ENCODE assay signal across 14 cellular contexts in the genomic region with DNA sequence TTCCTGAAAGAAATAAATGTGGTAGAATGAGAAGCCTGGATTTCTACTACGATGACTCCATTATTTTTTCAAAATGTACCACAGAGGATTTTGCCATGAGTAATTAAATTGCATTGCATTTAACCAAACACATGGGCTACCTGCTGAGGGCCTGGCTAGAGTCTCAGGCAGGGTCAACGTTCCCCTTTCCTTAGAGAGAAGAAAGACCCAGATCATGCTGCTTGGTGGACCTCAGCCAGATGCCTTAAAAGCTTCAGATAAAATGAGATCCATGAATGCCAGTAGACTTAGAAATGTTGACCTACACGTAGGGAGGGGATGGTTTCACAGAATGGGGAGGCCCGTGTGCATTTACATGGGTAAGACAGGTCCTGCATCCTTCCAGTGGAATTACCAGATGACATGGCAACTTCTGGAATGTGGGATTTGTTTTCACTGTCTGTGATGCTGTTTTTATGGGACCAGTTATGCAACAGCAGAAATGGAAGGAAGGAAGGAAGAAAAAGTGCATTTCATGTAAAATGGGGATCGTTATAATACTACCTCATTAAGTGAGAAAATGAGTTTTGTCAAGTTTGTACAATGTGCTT.
DNase-seq lines count a peak whose midpoint lies in the region; TF ChIP-seq lines count a peak whose summit lies in the region.
"Had no signal": no experiment of that assay in that cellular context is flagged by ENCODE, and none has a peak within 500 bp of the region (broad histone marks: within the 10 kb centered on the region; RNA-seq: fewer than 3 reads in every experiment).

No MANE protein-coding gene starts in this region.

- H3K27ac ChIP-seq in osteoblast (ENCODE audit: low read depth, low read length), result no peak overlapping the region
- H3K27ac ChIP-seq: 22Rv1, C4-2B, KMS-11 had no signal

- H3K4me1 ChIP-seq in osteoblast (ENCODE audit: insufficient read depth, low read length) (no peaks in the 10 kb centered on the region), BE2C (no peaks in the 10 kb centered on the region)

- peaks cover 7% of the 10 kb centered on the region for H3K27me3 ChIP-seq in osteoblast (ENCODE audit: insufficient read depth, low read length)
- H3K27me3 ChIP-seq in BE2C, result no peaks in the 10 kb centered on the region

- no peaks in the 10 kb centered on the region for H3K79me2 ChIP-seq in osteoblast (ENCODE audit: insufficient read depth, low read length)

- DNase-seq in AG10803 (ENCODE audit: low read depth) (peak; percentile 31), GM03348 (ENCODE audit: low spot score) (peak; percentile 37), astrocyte of the hippocampus (ENCODE audit: low read depth, low spot score) (peak; percentile 43), osteoblast (ENCODE audit: insufficient read length, low spot score, missing footprints) (peak; percentile 56), HuH-7.5 (ENCODE audit: low spot score) (no peak), BE2C (no peak)
- DNase-seq in activated effector memory CD4-positive, alpha-beta T cell treated with anti-CD3 and anti-CD28 coated beads, Interleukin-2, amount 50 U/mL, for 16 hours, result no peak
- DNase-seq: CD4-positive, alpha-beta memory T cell; DMS79; GF-D8 had no signal

- no peaks in the 10 kb centered on the region for H3K9me3 ChIP-seq in osteoblast (ENCODE audit: low read depth, low read length)
- peaks cover 5% of the 10 kb centered on the region for H3K9me3 ChIP-seq in BE2C

- H3K4me2 ChIP-seq in osteoblast (ENCODE audit: insufficient read depth, low read length), result no peak overlapping the region
- H3K4me2 ChIP-seq: KMS-11 had no signal

- no peaks in the 10 kb centered on the region for H4K20me1 ChIP-seq in osteoblast (ENCODE audit: insufficient read depth, low read length)

- TF ChIP-seq CTCF in AG10803 (conservative IDR thresholded peaks at IDR 0.05; ENCODE audit: low read length), result no peak
- no peak for TF ChIP-seq CTCF in osteoblast (IDR thresholded peaks at IDR 0.05; ENCODE audit: extremely low read depth, low read depth, low read length)
- TF ChIP-seq CTCF in BE2C (IDR thresholded peaks at IDR 0.05; ENCODE audit: low read depth, low read length), result no peak

- H3K36me3 ChIP-seq in osteoblast (ENCODE audit: insufficient read depth, low read length) (no peaks in the 10 kb centered on the region), BE2C (no peaks in the 10 kb centered on the region)

- H2AFZ ChIP-seq in osteoblast (ENCODE audit: low read length), result no peak overlapping the region

- H3K4me3 ChIP-seq in AG10803 (ENCODE audit: low read length) (no peak overlapping the region), osteoblast (ENCODE audit: insufficient read depth, low read length) (no peak overlapping the region), BE2C (ENCODE audit: low read depth, low read length) (no peak overlapping the region)
- H3K4me3 ChIP-seq: GM12878 had no signal

Comparison
In these comparisons a context has a peak if more than half of its experiments do, and no peak if none do; other contexts are left out.
1. DNase-seq: peak in AG10803 (single experiment), GM03348 (single experiment), astrocyte of the hippocampus (single experiment) and osteoblast (single experiment); none in HuH-7.5 (single experiment), activated effector memory CD4-positive, alpha-beta T cell treated with anti-CD3 and anti-CD28 coated beads, Interleukin-2, amount 50 U/mL, for 16 hours (single experiment) and BE2C (single experiment).